In the genomic region with DNA sequence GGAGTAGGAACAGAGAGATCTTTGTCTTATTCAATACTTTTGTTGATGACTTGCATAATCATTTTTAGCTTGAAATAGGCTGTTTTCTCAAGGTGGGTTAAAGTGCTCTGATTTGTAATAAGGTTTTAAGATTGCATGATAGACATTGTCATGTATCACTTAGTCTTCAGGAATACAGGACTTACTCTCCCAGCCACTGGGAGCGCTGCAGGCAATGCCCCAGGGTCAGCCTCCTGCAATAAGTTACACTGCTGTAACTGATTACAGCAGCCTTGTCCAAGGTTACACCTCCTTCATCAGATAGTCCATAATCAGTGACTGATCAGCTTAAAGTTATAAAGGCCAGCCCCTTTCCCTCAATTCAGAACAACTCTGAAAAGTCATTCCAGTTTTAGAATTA, we compare ENCODE assay signal across 19 cellular contexts.
DNase-seq lines count a peak whose midpoint lies in the region; TF ChIP-seq lines count a peak whose summit lies in the region.
"Had no signal": no experiment of that assay in that cellular context is flagged by ENCODE, and none has a peak within 500 bp of the region (broad histone marks: within the 10 kb centered on the region; RNA-seq: fewer than 3 reads in every experiment).

No MANE protein-coding gene starts in this region.

- no peaks in the 10 kb centered on the region for H3K79me2 ChIP-seq in Karpas-422 (ENCODE audit: low read length)
- H3K79me2 ChIP-seq in parathyroid adenoma = no peaks in the 10 kb centered on the region

- no peak overlapping the region for H3K4me3 ChIP-seq in GM12865 (ENCODE audit: low read depth, low read length)
- H3K4me3 ChIP-seq in Karpas-422 (ENCODE audit: low read length) = no peak overlapping the region
- no peak overlapping the region for H3K4me3 ChIP-seq in WERI-Rb-1 (ENCODE audit: low read depth, low read length)
- no peak overlapping the region for H3K4me3 ChIP-seq in parathyroid adenoma (ENCODE audit: low read depth, low read length)
- H3K4me3 ChIP-seq: dorsolateral prefrontal cortex, gastrocnemius medialis, spleen had no signal

- TF ChIP-seq CTCF in GM12865 (IDR thresholded peaks at IDR 0.05; ENCODE audit: insufficient read depth, low read depth, low read length, missing control alignments) = peak; percentile 46
- TF ChIP-seq CTCF in WERI-Rb-1 (IDR thresholded peaks at IDR 0.05; ENCODE audit: low read depth, low read length) = peak; percentile 35
- peak; percentile 13 for TF ChIP-seq CTCF in parathyroid adenoma (IDR thresholded peaks at IDR 0.05)

- H2AFZ ChIP-seq in Karpas-422 (ENCODE audit: low read length) (no peak overlapping the region), parathyroid adenoma (no peak overlapping the region)

- H3K36me3 ChIP-seq in Karpas-422 (ENCODE audit: insufficient read depth, low read length) = no peaks in the 10 kb centered on the region
- no peaks in the 10 kb centered on the region for H3K36me3 ChIP-seq in WERI-Rb-1
- no peaks in the 10 kb centered on the region for H3K36me3 ChIP-seq in parathyroid adenoma (ENCODE audit: control insufficient read depth, insufficient read depth, low read length)
- H3K36me3 ChIP-seq: gastrocnemius medialis, spleen had no signal

- H4K20me1 ChIP-seq in Karpas-422 (ENCODE audit: insufficient read depth, low read depth, low read length) = no peaks in the 10 kb centered on the region

- H3K4me1 ChIP-seq in Karpas-422 (ENCODE audit: low read length) (no peaks in the 10 kb centered on the region), parathyroid adenoma (no peaks in the 10 kb centered on the region)
- H3K4me1 ChIP-seq: gastrocnemius medialis had no signal

- no peaks in the 10 kb centered on the region for H3K27me3 ChIP-seq in Karpas-422 (ENCODE audit: low read length)
- no peaks in the 10 kb centered on the region for H3K27me3 ChIP-seq in WERI-Rb-1 (ENCODE audit: insufficient read depth, low read depth, severe bottlenecking)
- H3K27me3 ChIP-seq in parathyroid adenoma (ENCODE audit: control insufficient read depth, insufficient read depth, low read length) = no peaks in the 10 kb centered on the region
- H3K27me3 ChIP-seq: dorsolateral prefrontal cortex, gastrocnemius medialis, spleen had no signal

- H3K9ac ChIP-seq in Karpas-422 (ENCODE audit: low read length) (no peak overlapping the region), parathyroid adenoma (no peak overlapping the region)

- no peak overlapping the region for H3K27ac ChIP-seq in Karpas-422 (ENCODE audit: low read length)
- H3K27ac ChIP-seq in WERI-Rb-1 = no peak overlapping the region
- no peak overlapping the region for H3K27ac ChIP-seq in parathyroid adenoma
- H3K27ac ChIP-seq: dorsolateral prefrontal cortex, gastrocnemius medialis, spleen had no signal

- H3K4me2 ChIP-seq in Karpas-422 (ENCODE audit: low read depth, low read length, poor library complexity, severe bottlenecking) = no peak overlapping the region
- H3K4me2 ChIP-seq in parathyroid adenoma (ENCODE audit: low read length) = no peak overlapping the region

- DNase-seq in GM12865 (ENCODE audit: low read depth) (no peak), Karpas-422 (peak; percentile 44), WERI-Rb-1 (no peak), NCI-H1436 treated with DMSO at 0.1 percent for 48 hours (lab: John Stamatoyannopoulos, UW) (no peak), NCI-H748 (lab: John Stamatoyannopoulos, UW; ENCODE audit: unreplicated experiment) (no peak)
- no peak for DNase-seq in activated T-cell treated with anti-CD3 and anti-CD28 coated beads, Interleukin-2, amount 50 U/mL, for 48 hours
- DNase-seq: activated CD4-positive, CD25-positive, alpha-beta regulatory T cell treated with anti-CD3 and anti-CD28 coated beads, Interleukin-2, amount 50 U/mL, for 72 hours; activated naive CD8-positive, alpha-beta T cell treated with anti-CD3 and anti-CD28 coated beads, Interleukin-2, amount 50 U/mL, for 24 hours; C1 segment of cervical spinal cord; DMS 273 treated with DMSO at 0.1 percent for 48 hours; dorsolateral prefrontal cortex; erythroblast; gastrocnemius medialis; NK-92 treated with Interleukin-12 subunit alpha and Interleukin-12 subunit beta, amount 100 ng/mL, for 24 hours; SIG-M5; spleen; stimulated activated CD8-positive, alpha-beta memory T cell treated with anti-CD3 and anti-CD28 coated beads, Interleukin-4, amount 100 ng/mL, for 48 hours; T-helper 17 cell had no signal

- no peaks in the 10 kb centered on the region for H3K9me3 ChIP-seq in Karpas-422 (ENCODE audit: low read length)
- no peaks in the 10 kb centered on the region for H3K9me3 ChIP-seq in WERI-Rb-1 (ENCODE audit: severe bottlenecking)
- no peaks in the 10 kb centered on the region for H3K9me3 ChIP-seq in parathyroid adenoma (ENCODE audit: control insufficient read depth, low read length)
- H3K9me3 ChIP-seq: gastrocnemius medialis, spleen had no signal

- no peaks in the 10 kb centered on the region for H3K9me2 ChIP-seq in Karpas-422 (replicated peaks; ENCODE audit: insufficient read depth, low read length)
